8 cellular contexts compared by ENCODE assay signal in genomic region chr6:52407467-52407866, GRCh38. TPM values are rescaled to one million over a fixed set of nuclear protein-coding genes. Genes with fewer than 3 reads are reported as not detected.
DNase-seq lines count a peak whose midpoint lies in the region; ATAC-seq, FAIRE-seq and TF ChIP-seq lines count a peak whose summit lies in the region.

No MANE protein-coding gene starts in this region.

- no peaks in the 10 kb centered on the region for H3K9me3 Mint-ChIP-seq in progenitor cell of endocrine pancreas (ENCODE audit: low read depth)

- no peak overlapping the region for H3K27ac Mint-ChIP-seq in progenitor cell of endocrine pancreas

- peak; percentile 71 for TF ChIP-seq CTCF in epithelial cell of proximal tubule (conservative IDR thresholded peaks at IDR 0.05; ENCODE audit: low read depth, low read length)
- TF ChIP-seq CTCF in progenitor cell of endocrine pancreas (IDR thresholded peaks at IDR 0.05; ENCODE audit: unreplicated experiment) = peak; percentile 60
- TF ChIP-seq CTCF in gastrocnemius medialis (IDR thresholded peaks at IDR 0.05 in 4 of 5, conservative IDR thresholded peaks at IDR 0.05 in 1 of 5) = peak in 1 of 5 experiments; percentile 24

- no peaks in the 10 kb centered on the region for H3K27me3 Mint-ChIP-seq in progenitor cell of endocrine pancreas

- no peaks in the 10 kb centered on the region for H3K27me3 ChIP-seq in gastrocnemius medialis

- no peaks in the 10 kb centered on the region for H3K4me1 Mint-ChIP-seq in progenitor cell of endocrine pancreas (ENCODE audit: low read depth)

- no peak for TF ChIP-seq POLR2A in gastrocnemius medialis (IDR thresholded peaks at IDR 0.05)

- H3K4me3 ChIP-seq in epithelial cell of proximal tubule (ENCODE audit: low read depth, low read length) = no peak overlapping the region
- no peak overlapping the region for H3K4me3 ChIP-seq in gastrocnemius medialis

- no peak overlapping the region for H3K27ac ChIP-seq in gastrocnemius medialis

- no peaks in the 10 kb centered on the region for H3K4me1 ChIP-seq in gastrocnemius medialis

- H3K36me3 Mint-ChIP-seq in progenitor cell of endocrine pancreas (ENCODE audit: insufficient read depth) = peaks cover 2% of the 10 kb centered on the region

- FAIRE-seq in RCC 7860 (lab: Jason Lieb, UNC) = peak; percentile 4

- H3K9me3 ChIP-seq in gastrocnemius medialis = no peaks in the 10 kb centered on the region

- no peak overlapping the region for H3K4me3 Mint-ChIP-seq in progenitor cell of endocrine pancreas (ENCODE audit: low read depth)

- ATAC-seq in GM19035 (IDR thresholded peaks at IDR 0.05; ENCODE audit: unreplicated experiment) = peak; percentile 67
- ATAC-seq in gastrocnemius medialis = no peak

- peak; percentile 7 for DNase-seq in COLO668 (lab: John Stamatoyannopoulos, UW; ENCODE audit: unreplicated experiment)
- peak; percentile 59 for DNase-seq in LHCN-M2 (ENCODE audit: low read depth)
- DNase-seq in RCC 7860 (ENCODE audit: low spot score) = peak; percentile 39
- DNase-seq in epithelial cell of proximal tubule (ENCODE audit: low read depth) = no peak
- DNase-seq in progenitor cell of endocrine pancreas (ENCODE audit: low spot score, unreplicated experiment) = no peak
- no peak for DNase-seq in gastrocnemius medialis
- no peak for DNase-seq in NK-92 treated with Interleukin-12 subunit alpha and Interleukin-12 subunit beta, amount 100 ng/mL, for 24 hours (lab: John Stamatoyannopoulos, UW)

- intact Hi-C loops in gastrocnemius medialis (cut with DNase I; ENCODE audit: low total_unique reads) = no loop called here

- in situ Hi-C loops in gastrocnemius medialis (cut with MboI; ENCODE audit: low sequenced_read_pairs in 4 of 4) = loop anchor here in 2 of 4 donors (25.0 kb wide), 1 partner anchor 580 kb away; the partner anchor contains the start of gene GSTA4 (in 2 of the 2)

- H3K36me3 ChIP-seq in gastrocnemius medialis = no peaks in the 10 kb centered on the region

RNA-seq across cellular contexts. Expression of gene EFHC1, which starts 12.7 kb away (rescaled TPM):
- 31.8 and 41.9 TPM in 2 replicates for total RNA-seq in LHCN-M2 (2014; rRNA removed)
- 15.5 TPM for polyA plus RNA-seq in LHCN-M2 (2012)
- 18.1 and 20.2 TPM in 2 replicates for total RNA-seq in epithelial cell of proximal tubule
- total RNA-seq in progenitor cell of endocrine pancreas = 36.0 and 43.6 TPM in 2 replicates
- total RNA-seq in gastrocnemius medialis = 1 to 10 TPM in 3 of 4 donors, under 1 TPM in 1; 0.46 to 9.3 (median 1.5) TPM

RNA-seq across cellular contexts. Expression of gene PAQR8, which starts 45.5 kb away (rescaled TPM):
- total RNA-seq in LHCN-M2 (2014; rRNA removed) (7.2 and 9.2 TPM in 2 replicates), epithelial cell of proximal tubule (6.7 and 8.2 TPM in 2 replicates), progenitor cell of endocrine pancreas (13.9 and 15.2 TPM in 2 replicates), gastrocnemius medialis (1 to 10 TPM in 1 of 4 donors, under 1 TPM in 3; 0.39 to 1.1 (median 0.72) TPM)
- 2.2 TPM for polyA plus RNA-seq in LHCN-M2 (2012)

Comparison
In these comparisons a context has a peak if more than half of its experiments do, and no peak if none do; other contexts are left out.
1. DNase-seq: peak in COLO668 (single experiment), LHCN-M2 (single experiment) and RCC 7860 (single experiment); none in epithelial cell of proximal tubule (single experiment), progenitor cell of endocrine pancreas (single experiment), gastrocnemius medialis (0 of 2) and NK-92 treated with Interleukin-12 subunit alpha and Interleukin-12 subunit beta, amount 100 ng/mL, for 24 hours (single experiment).